ENCODE assay signal across 1 cellular context in genomic region chr17:75875182-75875939, GRCh38.
TF ChIP-seq lines count a peak whose summit lies in the region.

No MANE protein-coding gene starts in this region.

TF ChIP-seq in H1, 55 proteins besides CTCF, POLR2A, EP300 and RAD21:
- TF ChIP-seq BCL11A (IDR thresholded peaks at IDR 0.05; ENCODE audit: low read depth in 2 of 2, low read length in 2 of 2) (no peak), SIX5 (IDR thresholded peaks at IDR 0.05; ENCODE audit: low read depth, low read length) (no peak), SAP30 (IDR thresholded peaks at IDR 0.05; ENCODE audit: insufficient read depth, insufficient replicate concordance, low read length) (no peak), PHF8 (conservative IDR thresholded peaks at IDR 0.05; ENCODE audit: low read depth, low read length) (no peak), E2F6 (IDR thresholded peaks at IDR 0.05) (no peak), RFX5 (IDR thresholded peaks at IDR 0.05; ENCODE audit: borderline replicate concordance, low read depth, low read length) (no peak), SRF (IDR thresholded peaks at IDR 0.05; ENCODE audit: low read depth, low read length) (no peak), KDM1A (IDR thresholded peaks at IDR 0.05; ENCODE audit: borderline replicate concordance, low read length) (no peak), JUND (IDR thresholded peaks at IDR 0.05; ENCODE audit: low read length) (no peak), SP2 (IDR thresholded peaks at IDR 0.05; ENCODE audit: low read length) (no peak), RBBP5 (IDR thresholded peaks at IDR 0.05; ENCODE audit: borderline replicate concordance, low read depth, low read length) (no peak), TBP (IDR thresholded peaks at IDR 0.05; ENCODE audit: low read depth, low read length) (no peak), GTF2F1 (IDR thresholded peaks at IDR 0.05; ENCODE audit: borderline replicate concordance, low read depth, low read length) (no peak)
